1 cellular context compared by ENCODE assay signal in the genomic region with DNA sequence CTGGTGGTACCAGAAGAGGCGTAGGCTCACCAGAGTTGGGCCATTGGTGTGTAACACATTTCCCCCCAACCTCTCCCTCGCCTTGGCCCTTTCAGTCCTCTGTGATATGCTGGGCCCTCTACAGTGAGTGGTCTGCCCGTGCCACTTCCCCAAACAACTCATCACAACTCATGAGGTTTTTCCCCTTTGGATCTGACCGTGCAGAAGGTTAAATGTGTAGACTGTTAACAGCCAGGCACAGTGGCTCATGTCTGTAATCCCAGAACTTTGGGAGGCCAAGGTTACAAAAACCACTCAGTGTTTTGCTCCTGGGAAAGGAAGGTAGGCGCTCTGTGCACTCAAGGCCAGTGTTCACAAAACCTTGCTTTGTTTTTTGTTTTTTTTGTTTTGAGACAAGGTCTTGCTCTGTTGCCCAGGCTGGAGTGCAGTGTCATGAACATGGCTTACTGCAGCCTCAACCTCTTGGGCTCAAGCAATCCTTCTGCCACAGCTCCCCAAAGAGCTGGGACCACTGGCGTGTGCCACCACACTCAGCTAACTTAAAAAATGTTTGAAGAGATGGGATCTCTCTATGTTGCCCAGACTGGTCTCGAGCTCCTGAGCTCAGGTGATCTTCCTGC.
TF ChIP-seq lines count a peak whose summit lies in the region.

No MANE protein-coding gene starts in this region.

TF ChIP-seq in A549, 52 proteins besides CTCF, POLR2A, EP300 and RAD21 (continued from another document):
- TF ChIP-seq FOXS1 (CRISPR knock-in tag; IDR thresholded peaks at IDR 0.05), result no peak
- TF ChIP-seq, protein P1, sequence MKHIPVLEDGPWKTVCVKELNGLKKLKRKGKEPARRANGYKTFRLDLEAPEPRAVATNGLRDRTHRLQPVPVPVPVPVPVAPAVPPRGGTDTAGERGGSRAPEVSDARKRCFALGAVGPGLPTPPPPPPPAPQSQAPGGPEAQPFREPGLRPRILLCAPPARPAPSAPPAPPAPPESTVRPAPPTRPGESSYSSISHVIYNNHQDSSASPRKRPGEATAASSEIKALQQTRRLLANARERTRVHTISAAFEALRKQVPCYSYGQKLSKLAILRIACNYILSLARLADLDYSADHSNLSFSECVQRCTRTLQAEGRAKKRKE (CRISPR knock-in tag; IDR thresholded peaks at IDR 0.05; ENCODE audit: low read depth), result no peak
- no peak for TF ChIP-seq BHLHE40 (IDR thresholded peaks at IDR 0.05; ENCODE audit: low read depth, low read length)
- no peak for TF ChIP-seq TFCP2L1 (CRISPR knock-in tag; IDR thresholded peaks at IDR 0.05)
- TF ChIP-seq, protein P2, sequence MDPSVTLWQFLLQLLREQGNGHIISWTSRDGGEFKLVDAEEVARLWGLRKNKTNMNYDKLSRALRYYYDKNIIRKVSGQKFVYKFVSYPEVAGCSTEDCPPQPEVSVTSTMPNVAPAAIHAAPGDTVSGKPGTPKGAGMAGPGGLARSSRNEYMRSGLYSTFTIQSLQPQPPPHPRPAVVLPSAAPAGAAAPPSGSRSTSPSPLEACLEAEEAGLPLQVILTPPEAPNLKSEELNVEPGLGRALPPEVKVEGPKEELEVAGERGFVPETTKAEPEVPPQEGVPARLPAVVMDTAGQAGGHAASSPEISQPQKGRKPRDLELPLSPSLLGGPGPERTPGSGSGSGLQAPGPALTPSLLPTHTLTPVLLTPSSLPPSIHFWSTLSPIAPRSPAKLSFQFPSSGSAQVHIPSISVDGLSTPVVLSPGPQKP (IDR thresholded peaks at IDR 0.05; ENCODE audit: low read depth, low read length), result no peak
